ENCODE assay signal across 31 cellular contexts in the genomic region with DNA sequence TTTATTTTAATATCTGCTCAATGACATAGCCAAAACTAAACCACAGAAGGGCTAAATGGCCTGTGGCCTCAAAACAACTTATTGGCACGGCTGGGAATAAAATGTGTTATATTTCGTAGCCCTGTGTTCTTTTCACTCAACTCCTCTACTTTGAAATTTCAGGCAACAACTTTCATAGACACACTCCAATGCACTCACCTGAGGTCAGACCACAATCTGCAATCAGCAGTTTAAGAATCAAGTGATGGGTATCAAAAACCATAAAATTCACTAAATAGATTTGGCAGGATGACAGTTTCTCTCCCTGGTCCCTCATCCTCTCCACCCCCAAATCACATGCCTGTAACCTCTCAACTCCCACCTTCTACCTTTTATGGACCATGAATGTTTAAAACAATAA. TPM values are rescaled to one million over a fixed set of nuclear protein-coding genes. Genes with fewer than 3 reads are reported as not detected.
DNase-seq lines count a peak whose midpoint lies in the region; ATAC-seq, FAIRE-seq and TF ChIP-seq lines count a peak whose summit lies in the region.
"Had no signal": no experiment of that assay in that cellular context is flagged by ENCODE, and none has a peak within 500 bp of the region (broad histone marks: within the 10 kb centered on the region; RNA-seq: fewer than 3 reads in every experiment).

No MANE protein-coding gene starts in this region.

- DNase-seq in T-helper 1 cell (no peak), cerebellar cortex (ENCODE audit: low spot score) (no peak), foreskin keratinocyte (no peak), small intestine (no peak)
- DNase-seq: activated CD8-positive, alpha-beta memory T cell treated with anti-CD3 and anti-CD28 coated beads for 24 hours; activated naive CD4-positive, alpha-beta T cell treated with Interleukin-2 at 50 U/mL for 16 hours; colonic mucosa; DMS153; GOT3; head of caudate nucleus; NCI-H1105; NCI-H2029 treated with DMSO at 0.1 percent for 48 hours; NCI-H2227 treated with DMSO at 0.1 percent for 48 hours; NCI-H69; posterior cingulate gyrus; right cardiac atrium; SJCRH30; stimulated activated CD4-positive, alpha-beta T cell treated with anti-CD3 and anti-CD28 coated beads, Interleukin-12 subunit alpha, Interleukin-12 subunit beta, amount 100 ng/mL, for 4 hours; stimulated activated CD4-positive, alpha-beta T cell treated with anti-CD3 and anti-CD28 coated beads, Interleukin-4, amount 100 ng/mL, for 1 hour had no signal

- H3K9me3 ChIP-seq in neutrophil (no peaks in the 10 kb centered on the region), small intestine (ENCODE audit: control insufficient read depth, low read depth) (no peaks in the 10 kb centered on the region)
- H3K9me3 ChIP-seq: colonic mucosa, SJCRH30, suprapubic skin had no signal

- H3K36me3 Mint-ChIP-seq in T-helper 1 cell treated with Interleukin-12 subunit alpha and Interleukin-12 subunit beta and Interleukin-4 antibody, amounts not matched to agents 30 μg/mL and 1 μg/mL, for 36 hours (ENCODE audit: low read depth): peaks cover 8% of the 10 kb centered on the region
- no peaks in the 10 kb centered on the region for H3K36me3 Mint-ChIP-seq in IgD-negative memory B cell
- no peaks in the 10 kb centered on the region for H3K36me3 Mint-ChIP-seq in activated naive CD8-positive, alpha-beta T cell

- H3K4me1 Mint-ChIP-seq in T-helper 1 cell treated with Interleukin-12 subunit alpha and Interleukin-12 subunit beta and Interleukin-4 antibody, amounts not matched to agents 30 μg/mL and 1 μg/mL, for 36 hours (ENCODE audit: low read depth): peaks cover 55% of the 10 kb centered on the region
- peaks cover 45 to 58% (median 57%) of the 10 kb centered on the region in 3 donors for H3K4me1 Mint-ChIP-seq in IgD-negative memory B cell
- peaks cover 70% of the 10 kb centered on the region for H3K4me1 Mint-ChIP-seq in activated naive CD8-positive, alpha-beta T cell (ENCODE audit: low read depth)
- H3K4me1 Mint-ChIP-seq: neural crest cell had no signal

- peak overlapping the region; percentile 20 for H3K27ac Mint-ChIP-seq in T-helper 1 cell treated with Interleukin-12 subunit alpha and Interleukin-12 subunit beta and Interleukin-4 antibody, amounts not matched to agents 30 μg/mL and 1 μg/mL, for 36 hours
- H3K27ac Mint-ChIP-seq in IgD-negative memory B cell: peak overlapping the region; percentile 5 to 81 (median 33)
- peak overlapping the region; percentile 84 for H3K27ac Mint-ChIP-seq in activated naive CD8-positive, alpha-beta T cell

- no peak overlapping the region for H3K4me3 ChIP-seq in neutrophil (ENCODE audit: low read depth in 1 of 2, low read length in 1 of 2)
- no peak overlapping the region for H3K4me3 ChIP-seq in small intestine (ENCODE audit: low read depth in 1 of 2, low read length in 2 of 2)
- H3K4me3 ChIP-seq: colonic mucosa, lung, SJCRH30, suprapubic skin had no signal

- peak overlapping the region; percentile 25 for H3K4me3 Mint-ChIP-seq in T-helper 1 cell treated with Interleukin-12 subunit alpha and Interleukin-12 subunit beta and Interleukin-4 antibody, amounts not matched to agents 30 μg/mL and 1 μg/mL, for 36 hours
- peak overlapping the region; percentile 18 to 65 (median 53) for H3K4me3 Mint-ChIP-seq in IgD-negative memory B cell
- H3K4me3 Mint-ChIP-seq in activated naive CD8-positive, alpha-beta T cell: peak overlapping the region; percentile 51
- H3K4me3 Mint-ChIP-seq: neural crest cell had no signal

- H3K27me3 ChIP-seq in neutrophil: no peaks in the 10 kb centered on the region
- no peaks in the 10 kb centered on the region for H3K27me3 ChIP-seq in foreskin keratinocyte
- H3K27me3 ChIP-seq in small intestine (ENCODE audit: control insufficient read depth in 2 of 2, insufficient read depth in 2 of 2, low read length in 2 of 2): no peaks in the 10 kb centered on the region
- H3K27me3 ChIP-seq: colonic mucosa, SJCRH30, suprapubic skin had no signal

- H3K36me3 ChIP-seq in neutrophil: no peaks in the 10 kb centered on the region
- H3K36me3 ChIP-seq in small intestine (ENCODE audit: control insufficient read depth in 2 of 2, insufficient read depth in 2 of 2, low read length in 2 of 2): no peaks in the 10 kb centered on the region
- H3K36me3 ChIP-seq: colonic mucosa, SJCRH30, suprapubic skin had no signal

- no peaks in the 10 kb centered on the region for H3K9me3 Mint-ChIP-seq in T-helper 1 cell treated with Interleukin-12 subunit alpha and Interleukin-12 subunit beta and Interleukin-4 antibody, amounts not matched to agents 30 μg/mL and 1 μg/mL, for 36 hours
- no peaks in the 10 kb centered on the region for H3K9me3 Mint-ChIP-seq in IgD-negative memory B cell
- H3K9me3 Mint-ChIP-seq in activated naive CD8-positive, alpha-beta T cell (ENCODE audit: low read depth): no peaks in the 10 kb centered on the region
- H3K9me3 Mint-ChIP-seq: neural crest cell had no signal

- WGBS in small intestine, 3 donors: 66 to 83% (median 72%) methylated on average over 2 of the region's 2 CpGs

- TF ChIP-seq CTCF in neutrophil (IDR thresholded peaks at IDR 0.05) (no peak), foreskin keratinocyte (conservative IDR thresholded peaks at IDR 0.05) (no peak)

- H3K4me1 ChIP-seq in neutrophil (ENCODE audit: control insufficient read depth in 1 of 2, insufficient read depth in 1 of 2, low read depth in 1 of 2, low read length in 1 of 2): peaks cover 51 to 59% of the 10 kb centered on the region in 2 experiments
- no peaks in the 10 kb centered on the region for H3K4me1 ChIP-seq in foreskin keratinocyte
- no peaks in the 10 kb centered on the region for H3K4me1 ChIP-seq in small intestine (ENCODE audit: control insufficient read depth in 2 of 2, insufficient read depth in 1 of 2, low read depth in 1 of 2, low read length in 1 of 2)
- H3K4me1 ChIP-seq: colonic mucosa, SJCRH30 had no signal

- no peak for ATAC-seq in foreskin keratinocyte
- ATAC-seq: activated CD4-positive, CD25-positive, alpha-beta regulatory T cell treated with anti-CD3 and anti-CD28 coated beads, Interleukin-2, amount 50 U/mL, for 24 hours; right cardiac atrium had no signal

- H3K27ac ChIP-seq in neutrophil: peak overlapping the region; percentile 78
- H3K27ac ChIP-seq in foreskin keratinocyte: no peak overlapping the region
- H3K27ac ChIP-seq in small intestine (ENCODE audit: low read depth in 1 of 2, low read length in 1 of 2): no peak overlapping the region
- H3K27ac ChIP-seq: 22Rv1, colonic mucosa, SJCRH30, suprapubic skin had no signal

- no peak for FAIRE-seq in small intestine (lab: Jason Lieb, UNC)
- FAIRE-seq: bronchial epithelial cell, RCC 7860 had no signal

- no peaks in the 10 kb centered on the region for H3K27me3 Mint-ChIP-seq in T-helper 1 cell treated with Interleukin-12 subunit alpha and Interleukin-12 subunit beta and Interleukin-4 antibody, amounts not matched to agents 30 μg/mL and 1 μg/mL, for 36 hours (ENCODE audit: low read depth)
- no peaks in the 10 kb centered on the region for H3K27me3 Mint-ChIP-seq in IgD-negative memory B cell
- no peaks in the 10 kb centered on the region for H3K27me3 Mint-ChIP-seq in activated naive CD8-positive, alpha-beta T cell

RNA-seq across cellular contexts. Expression of gene CD200R1, which starts 2.0 kb away (rescaled TPM):
- polyA plus RNA-seq in IgD-negative memory B cell: 8.5 TPM
- total RNA-seq in foreskin keratinocyte: 0.04 TPM in 1 of 2 replicates, not detected in the other
- polyA plus RNA-seq in foreskin keratinocyte: 0.01 TPM in 1 of 2 replicates, not detected in the other
- under 1 TPM in 2 of 3 donors, not detected in 1; 0.27 to 0.48 TPM for polyA plus RNA-seq in small intestine
- total RNA-seq: bronchial epithelial cell, kidney epithelial cell, neural crest cell had no signal

RNA-seq across cellular contexts. Expression of gene GTPBP8, which starts 13.8 kb away (rescaled TPM):
- polyA plus RNA-seq in IgD-negative memory B cell (18.8 TPM), foreskin keratinocyte (10.7 and 12.3 TPM in 2 replicates), small intestine (10 to 100 TPM; 14.7 to 18.8 (median 17.3) TPM)
- 19.5 and 19.6 TPM in 2 replicates for total RNA-seq in foreskin keratinocyte

Comparison
In these comparisons a context has a peak if more than half of its experiments do, and no peak if none do; other contexts are left out.
1. H3K27ac Mint-ChIP-seq: peak in every context shown above with its lines; median percentile 84 in activated naive CD8-positive, alpha-beta T cell; 33 in IgD-negative memory B cell; 20 in T-helper 1 cell treated with Interleukin-12 subunit alpha and Interleukin-12 subunit beta and Interleukin-4 antibody, amounts not matched to agents 30 μg/mL and 1 μg/mL, for 36 hours.